Comparison of ENCODE assay signal across 1 cellular context in genomic region chr9:96418920-96419690, GRCh38.
TF ChIP-seq lines count a peak whose summit lies in the region.

No MANE protein-coding gene starts in this region.

TF ChIP-seq in HepG2, 621 proteins besides CTCF, POLR2A, EP300 and RAD21 (continued from another document and continues in another):
- peak; percentile 62; the same call in 1 of the 2 replicates for TF ChIP-seq NFAT5 (CRISPR knock-in tag; IDR thresholded peaks at IDR 0.05)
- no peak for TF ChIP-seq ZNF546 (CRISPR knock-in tag; conservative IDR thresholded peaks at IDR 0.05)
- TF ChIP-seq ZNF337 (CRISPR knock-in tag; IDR thresholded peaks at IDR 0.05; ENCODE audit: borderline replicate concordance, low read depth): no peak
- peak; percentile 69 for TF ChIP-seq HNRNPLL (IDR thresholded peaks at IDR 0.05; ENCODE audit: low read depth, low read length, poor library complexity, severe bottlenecking)
- TF ChIP-seq ZNF740 (CRISPR knock-in tag; IDR thresholded peaks at IDR 0.05): no peak
- TF ChIP-seq ATF2 (CRISPR knock-in tag; IDR thresholded peaks at IDR 0.05): no peak
- 0 out of 2 replicates have a peak, but pooled peaks have one; percentile 33 for TF ChIP-seq ZNF780A (CRISPR knock-in tag; IDR thresholded peaks at IDR 0.05)
- peak; percentile 26; the same call in 1 of the 2 replicates for TF ChIP-seq JDP2 (CRISPR knock-in tag; IDR thresholded peaks at IDR 0.05; ENCODE audit: borderline replicate concordance)
- 0 out of 2 replicates have a peak, but pooled peaks have one; percentile 51 for TF ChIP-seq ZNF414 (CRISPR knock-in tag; IDR thresholded peaks at IDR 0.05)
- TF ChIP-seq CREB1 (IDR thresholded peaks at IDR 0.05): no peak
- TF ChIP-seq CREB1 (CRISPR knock-in tag; IDR thresholded peaks at IDR 0.05): peak; percentile 52; the same call in 1 of the 2 replicates
- 0 out of 2 replicates have a peak, but pooled peaks have one; percentile 34 for TF ChIP-seq NRL (CRISPR knock-in tag; IDR thresholded peaks at IDR 0.05; ENCODE audit: borderline replicate concordance)
- TF ChIP-seq ZNF773 (CRISPR knock-in tag; IDR thresholded peaks at IDR 0.05; ENCODE audit: borderline replicate concordance): no peak
- TF ChIP-seq BRCA1 (CRISPR knock-in tag; IDR thresholded peaks at IDR 0.05): no peak
- TF ChIP-seq IRF9 (CRISPR knock-in tag; IDR thresholded peaks at IDR 0.05; ENCODE audit: borderline replicate concordance): peak; percentile 66; the same call in 1 of the 2 replicates
- TF ChIP-seq TOPORS (CRISPR knock-in tag; IDR thresholded peaks at IDR 0.05): no peak
- TF ChIP-seq NONO (IDR thresholded peaks at IDR 0.05): no peak
- peak; percentile 86 for TF ChIP-seq NONO (CRISPR knock-in tag; conservative IDR thresholded peaks at IDR 0.05)
- TF ChIP-seq ZNF543 (CRISPR knock-in tag; IDR thresholded peaks at IDR 0.05): 0 out of 2 replicates have a peak, but pooled peaks have one; percentile 9
- peak; percentile 49; the same call in 1 of the 2 replicates for TF ChIP-seq ARID3A (IDR thresholded peaks at IDR 0.05; ENCODE audit: low read depth, low read length)
- no peak for TF ChIP-seq ZKSCAN1 (IDR thresholded peaks at IDR 0.05; ENCODE audit: low read length)
- peak; percentile 50; the same call in 1 of the 2 replicates for TF ChIP-seq ETV5 (CRISPR knock-in tag; IDR thresholded peaks at IDR 0.05; ENCODE audit: borderline replicate concordance)
- TF ChIP-seq RFX5 (IDR thresholded peaks at IDR 0.05; ENCODE audit: low read depth, low read length): no peak
- no peak for TF ChIP-seq GPN1 (CRISPR knock-in tag; IDR thresholded peaks at IDR 0.05; ENCODE audit: borderline replicate concordance)
- no peak; the same call in 1 of the 2 replicates for TF ChIP-seq MIER2 (CRISPR knock-in tag; IDR thresholded peaks at IDR 0.05)
- no peak for TF ChIP-seq MLX (CRISPR knock-in tag; IDR thresholded peaks at IDR 0.05)
- no peak for TF ChIP-seq ZNF432 (CRISPR knock-in tag; IDR thresholded peaks at IDR 0.05; ENCODE audit: borderline replicate concordance)
- TF ChIP-seq RAD51 (IDR thresholded peaks at IDR 0.05; ENCODE audit: borderline replicate concordance): no peak
- no peak for TF ChIP-seq ZNF383 (CRISPR knock-in tag; IDR thresholded peaks at IDR 0.05; ENCODE audit: borderline replicate concordance)
- TF ChIP-seq CREM (IDR thresholded peaks at IDR 0.05): no peak
- no peak for TF ChIP-seq CREM (CRISPR knock-in tag; IDR thresholded peaks at IDR 0.05)
- peak; percentile 9; the same call in 1 of the 2 replicates for TF ChIP-seq ZNF263 (CRISPR knock-in tag; IDR thresholded peaks at IDR 0.05)
- 0 out of 2 replicates have a peak, but pooled peaks have one; percentile 15 for TF ChIP-seq ZNF121 (CRISPR knock-in tag; IDR thresholded peaks at IDR 0.05)
- no peak for TF ChIP-seq PRPF4 (IDR thresholded peaks at IDR 0.05; ENCODE audit: low read depth, low read length, poor library complexity, severe bottlenecking)
- no peak for TF ChIP-seq KLF15 (CRISPR knock-in tag; IDR thresholded peaks at IDR 0.05; ENCODE audit: borderline replicate concordance)
- TF ChIP-seq ZNF790 (CRISPR knock-in tag; IDR thresholded peaks at IDR 0.05; ENCODE audit: borderline replicate concordance): 0 out of 2 replicates have a peak, but pooled peaks have one; percentile 36
- TF ChIP-seq AHR (CRISPR knock-in tag; IDR thresholded peaks at IDR 0.05): peak; percentile 31; the same call in 1 of the 2 replicates
- TF ChIP-seq ZNF260 (CRISPR knock-in tag; IDR thresholded peaks at IDR 0.05; ENCODE audit: borderline replicate concordance, low read depth): no peak
- TF ChIP-seq HDAC1 (CRISPR knock-in tag; IDR thresholded peaks at IDR 0.05): peak; percentile 38; the same call in 1 of the 2 replicates
- TF ChIP-seq EHMT2 (IDR thresholded peaks at IDR 0.05; ENCODE audit: borderline replicate concordance, low read depth, low read length): no peak
- peak; percentile 68; the same call in 1 of the 2 replicates for TF ChIP-seq TARDBP (CRISPR knock-in tag; IDR thresholded peaks at IDR 0.05)
- TF ChIP-seq KLF12 (CRISPR knock-in tag; IDR thresholded peaks at IDR 0.05; ENCODE audit: borderline replicate concordance): peak; percentile 5; the same call in 1 of the 2 replicates
- TF ChIP-seq ZKSCAN8 (CRISPR knock-in tag; IDR thresholded peaks at IDR 0.05; ENCODE audit: borderline replicate concordance): peak; percentile 60; the same call in 1 of the 2 replicates
- TF ChIP-seq ZNF142 (CRISPR knock-in tag; IDR thresholded peaks at IDR 0.05): no peak
- TF ChIP-seq RBM39 (IDR thresholded peaks at IDR 0.05; ENCODE audit: low read depth, low read length, poor library complexity, severe bottlenecking): peak; percentile 41
- peak; percentile 26; the same call in 1 of the 2 replicates for TF ChIP-seq ZC3H4 (CRISPR knock-in tag; IDR thresholded peaks at IDR 0.05; ENCODE audit: borderline replicate concordance)
- no peak for TF ChIP-seq MAF1 (CRISPR knock-in tag; IDR thresholded peaks at IDR 0.05; ENCODE audit: borderline replicate concordance)
- peak; percentile 76 for TF ChIP-seq SAP130 (CRISPR knock-in tag; IDR thresholded peaks at IDR 0.05; ENCODE audit: low read depth)
- no peak for TF ChIP-seq ZNF30 (CRISPR knock-in tag; IDR thresholded peaks at IDR 0.05)
